Comparison of ENCODE assay signal across 1 cellular context in the genomic region with DNA sequence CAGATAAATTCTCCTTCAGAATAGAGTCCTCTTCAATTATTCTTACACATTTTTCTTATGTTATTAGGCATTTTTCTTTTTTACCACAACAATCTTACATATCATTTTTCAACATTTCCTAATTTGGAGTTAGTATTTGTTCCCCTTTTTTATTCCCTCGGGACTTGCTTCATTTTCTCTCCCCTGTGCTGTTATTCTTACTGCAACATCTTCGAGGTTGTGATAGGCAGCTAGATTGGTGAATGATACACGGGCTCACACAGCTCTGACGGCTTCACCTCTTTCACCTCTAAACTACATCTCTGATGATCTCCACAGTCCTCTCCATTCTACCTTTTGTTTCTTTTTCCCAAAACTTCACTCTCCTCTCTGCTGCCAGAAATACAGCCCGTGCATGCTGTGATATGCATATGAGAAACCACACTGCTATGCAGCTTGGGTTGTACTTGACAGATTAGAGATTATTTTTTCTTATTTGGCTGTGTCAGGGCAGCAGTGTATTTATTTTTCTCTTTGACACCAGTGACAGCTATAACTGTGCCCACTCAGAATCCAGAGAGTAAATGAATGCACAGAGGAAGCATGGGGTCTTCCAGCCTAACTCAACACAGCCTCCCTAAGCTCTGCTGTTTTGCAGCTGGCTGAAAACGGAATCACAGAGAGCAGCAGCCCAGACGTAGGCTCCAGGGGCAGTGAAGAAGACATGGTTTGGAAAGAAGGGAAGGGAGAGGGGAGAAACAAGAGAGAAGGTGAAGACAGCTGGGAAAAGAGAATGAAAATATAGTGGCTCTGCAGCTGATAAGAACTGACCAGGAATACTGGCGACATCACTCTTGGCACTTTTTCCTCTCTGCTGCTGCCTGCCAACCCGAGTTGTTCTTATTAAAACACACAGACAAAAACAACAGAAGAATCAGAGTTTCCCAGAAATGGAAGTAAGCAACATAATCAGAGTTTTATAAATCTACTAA.
TF ChIP-seq lines count a peak whose summit lies in the region.

No MANE protein-coding gene starts in this region.

TF ChIP-seq in WTC11, 78 proteins besides CTCF, POLR2A, EP300 and RAD21 (continued from another document):
- TF ChIP-seq, protein P1, sequence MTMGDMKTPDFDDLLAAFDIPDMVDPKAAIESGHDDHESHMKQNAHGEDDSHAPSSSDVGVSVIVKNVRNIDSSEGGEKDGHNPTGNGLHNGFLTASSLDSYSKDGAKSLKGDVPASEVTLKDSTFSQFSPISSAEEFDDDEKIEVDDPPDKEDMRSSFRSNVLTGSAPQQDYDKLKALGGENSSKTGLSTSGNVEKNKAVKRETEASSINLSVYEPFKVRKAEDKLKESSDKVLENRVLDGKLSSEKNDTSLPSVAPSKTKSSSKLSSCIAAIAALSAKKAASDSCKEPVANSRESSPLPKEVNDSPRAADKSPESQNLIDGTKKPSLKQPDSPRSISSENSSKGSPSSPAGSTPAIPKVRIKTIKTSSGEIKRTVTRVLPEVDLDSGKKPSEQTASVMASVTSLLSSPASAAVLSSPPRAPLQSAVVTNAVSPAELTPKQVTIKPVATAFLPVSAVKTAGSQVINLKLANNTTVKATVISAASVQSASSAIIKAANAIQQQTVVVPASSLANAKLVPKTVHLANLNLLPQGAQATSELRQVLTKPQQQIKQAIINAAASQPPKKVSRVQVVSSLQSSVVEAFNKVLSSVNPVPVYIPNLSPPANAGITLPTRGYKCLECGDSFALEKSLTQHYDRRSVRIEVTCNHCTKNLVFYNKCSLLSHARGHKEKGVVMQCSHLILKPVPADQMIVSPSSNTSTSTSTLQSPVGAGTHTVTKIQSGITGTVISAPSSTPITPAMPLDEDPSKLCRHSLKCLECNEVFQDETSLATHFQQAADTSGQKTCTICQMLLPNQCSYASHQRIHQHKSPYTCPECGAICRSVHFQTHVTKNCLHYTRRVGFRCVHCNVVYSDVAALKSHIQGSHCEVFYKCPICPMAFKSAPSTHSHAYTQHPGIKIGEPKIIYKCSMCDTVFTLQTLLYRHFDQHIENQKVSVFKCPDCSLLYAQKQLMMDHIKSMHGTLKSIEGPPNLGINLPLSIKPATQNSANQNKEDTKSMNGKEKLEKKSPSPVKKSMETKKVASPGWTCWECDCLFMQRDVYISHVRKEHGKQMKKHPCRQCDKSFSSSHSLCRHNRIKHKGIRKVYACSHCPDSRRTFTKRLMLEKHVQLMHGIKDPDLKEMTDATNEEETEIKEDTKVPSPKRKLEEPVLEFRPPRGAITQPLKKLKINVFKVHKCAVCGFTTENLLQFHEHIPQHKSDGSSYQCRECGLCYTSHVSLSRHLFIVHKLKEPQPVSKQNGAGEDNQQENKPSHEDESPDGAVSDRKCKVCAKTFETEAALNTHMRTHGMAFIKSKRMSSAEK (CRISPR knock-in tag; IDR thresholded peaks at IDR 0.05; ENCODE audit: borderline replicate concordance), result no peak
- TF ChIP-seq SMAD3 (CRISPR knock-in tag; IDR thresholded peaks at IDR 0.05; ENCODE audit: borderline replicate concordance), result no peak
- TF ChIP-seq ZNF121 (CRISPR knock-in tag; IDR thresholded peaks at IDR 0.05), result no peak
- no peak for TF ChIP-seq KAT7 (CRISPR knock-in tag; IDR thresholded peaks at IDR 0.05; ENCODE audit: borderline replicate concordance)
- TF ChIP-seq ZNF396 (CRISPR knock-in tag; IDR thresholded peaks at IDR 0.05; ENCODE audit: borderline replicate concordance), result no peak
- TF ChIP-seq JAZF1 (CRISPR knock-in tag; IDR thresholded peaks at IDR 0.05), result no peak
- TF ChIP-seq SP1 (CRISPR knock-in tag; conservative IDR thresholded peaks at IDR 0.05), result no peak
- no peak for TF ChIP-seq RORB (CRISPR knock-in tag; IDR thresholded peaks at IDR 0.05)
- TF ChIP-seq, protein P2, sequence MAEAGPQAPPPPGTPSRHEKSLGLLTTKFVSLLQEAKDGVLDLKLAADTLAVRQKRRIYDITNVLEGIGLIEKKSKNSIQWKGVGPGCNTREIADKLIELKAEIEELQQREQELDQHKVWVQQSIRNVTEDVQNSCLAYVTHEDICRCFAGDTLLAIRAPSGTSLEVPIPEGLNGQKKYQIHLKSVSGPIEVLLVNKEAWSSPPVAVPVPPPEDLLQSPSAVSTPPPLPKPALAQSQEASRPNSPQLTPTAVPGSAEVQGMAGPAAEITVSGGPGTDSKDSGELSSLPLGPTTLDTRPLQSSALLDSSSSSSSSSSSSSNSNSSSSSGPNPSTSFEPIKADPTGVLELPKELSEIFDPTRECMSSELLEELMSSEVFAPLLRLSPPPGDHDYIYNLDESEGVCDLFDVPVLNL (CRISPR knock-in tag; IDR thresholded peaks at IDR 0.05; ENCODE audit: borderline replicate concordance, low read depth), result no peak
- TF ChIP-seq, protein P3, sequence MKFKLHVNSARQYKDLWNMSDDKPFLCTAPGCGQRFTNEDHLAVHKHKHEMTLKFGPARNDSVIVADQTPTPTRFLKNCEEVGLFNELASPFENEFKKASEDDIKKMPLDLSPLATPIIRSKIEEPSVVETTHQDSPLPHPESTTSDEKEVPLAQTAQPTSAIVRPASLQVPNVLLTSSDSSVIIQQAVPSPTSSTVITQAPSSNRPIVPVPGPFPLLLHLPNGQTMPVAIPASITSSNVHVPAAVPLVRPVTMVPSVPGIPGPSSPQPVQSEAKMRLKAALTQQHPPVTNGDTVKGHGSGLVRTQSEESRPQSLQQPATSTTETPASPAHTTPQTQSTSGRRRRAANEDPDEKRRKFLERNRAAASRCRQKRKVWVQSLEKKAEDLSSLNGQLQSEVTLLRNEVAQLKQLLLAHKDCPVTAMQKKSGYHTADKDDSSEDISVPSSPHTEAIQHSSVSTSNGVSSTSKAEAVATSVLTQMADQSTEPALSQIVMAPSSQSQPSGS (CRISPR knock-in tag; IDR thresholded peaks at IDR 0.05; ENCODE audit: borderline replicate concordance, low read depth), result no peak
- no peak for TF ChIP-seq FOXJ3 (CRISPR knock-in tag; IDR thresholded peaks at IDR 0.05; ENCODE audit: borderline replicate concordance)
- no peak for TF ChIP-seq NR3C1 (CRISPR knock-in tag; conservative IDR thresholded peaks at IDR 0.05; ENCODE audit: low read depth)
TF ChIP-seq in WTC11: peak in this region for 0.
